ENCODE assay signal across 1 cellular context in genomic region chr18:58407263-58407648, GRCh38.
TF ChIP-seq lines count a peak whose summit lies in the region.

No MANE protein-coding gene starts in this region.

TF ChIP-seq in HepG2, 621 proteins besides CTCF, POLR2A, EP300 and RAD21 (continued from another document and continues in another):
- TF ChIP-seq HMGXB4 (CRISPR knock-in tag; IDR thresholded peaks at IDR 0.05; ENCODE audit: borderline replicate concordance in 1 of 2, low read depth in 1 of 2), result peak; percentile 6 to 35; a peak in 1 of 4 replicates
- TF ChIP-seq RBM22 (optimal IDR thresholded peaks at IDR 0.05; ENCODE audit: low read length), result peak; percentile 30
- TF ChIP-seq ZNF430 (CRISPR knock-in tag; IDR thresholded peaks at IDR 0.05), result no peak
- TF ChIP-seq ZNF768 (CRISPR knock-in tag; IDR thresholded peaks at IDR 0.05), result no peak
- no peak; the same call in 1 of the 2 replicates for TF ChIP-seq PHF20 (CRISPR knock-in tag; IDR thresholded peaks at IDR 0.05)
- TF ChIP-seq, protein P1, sequence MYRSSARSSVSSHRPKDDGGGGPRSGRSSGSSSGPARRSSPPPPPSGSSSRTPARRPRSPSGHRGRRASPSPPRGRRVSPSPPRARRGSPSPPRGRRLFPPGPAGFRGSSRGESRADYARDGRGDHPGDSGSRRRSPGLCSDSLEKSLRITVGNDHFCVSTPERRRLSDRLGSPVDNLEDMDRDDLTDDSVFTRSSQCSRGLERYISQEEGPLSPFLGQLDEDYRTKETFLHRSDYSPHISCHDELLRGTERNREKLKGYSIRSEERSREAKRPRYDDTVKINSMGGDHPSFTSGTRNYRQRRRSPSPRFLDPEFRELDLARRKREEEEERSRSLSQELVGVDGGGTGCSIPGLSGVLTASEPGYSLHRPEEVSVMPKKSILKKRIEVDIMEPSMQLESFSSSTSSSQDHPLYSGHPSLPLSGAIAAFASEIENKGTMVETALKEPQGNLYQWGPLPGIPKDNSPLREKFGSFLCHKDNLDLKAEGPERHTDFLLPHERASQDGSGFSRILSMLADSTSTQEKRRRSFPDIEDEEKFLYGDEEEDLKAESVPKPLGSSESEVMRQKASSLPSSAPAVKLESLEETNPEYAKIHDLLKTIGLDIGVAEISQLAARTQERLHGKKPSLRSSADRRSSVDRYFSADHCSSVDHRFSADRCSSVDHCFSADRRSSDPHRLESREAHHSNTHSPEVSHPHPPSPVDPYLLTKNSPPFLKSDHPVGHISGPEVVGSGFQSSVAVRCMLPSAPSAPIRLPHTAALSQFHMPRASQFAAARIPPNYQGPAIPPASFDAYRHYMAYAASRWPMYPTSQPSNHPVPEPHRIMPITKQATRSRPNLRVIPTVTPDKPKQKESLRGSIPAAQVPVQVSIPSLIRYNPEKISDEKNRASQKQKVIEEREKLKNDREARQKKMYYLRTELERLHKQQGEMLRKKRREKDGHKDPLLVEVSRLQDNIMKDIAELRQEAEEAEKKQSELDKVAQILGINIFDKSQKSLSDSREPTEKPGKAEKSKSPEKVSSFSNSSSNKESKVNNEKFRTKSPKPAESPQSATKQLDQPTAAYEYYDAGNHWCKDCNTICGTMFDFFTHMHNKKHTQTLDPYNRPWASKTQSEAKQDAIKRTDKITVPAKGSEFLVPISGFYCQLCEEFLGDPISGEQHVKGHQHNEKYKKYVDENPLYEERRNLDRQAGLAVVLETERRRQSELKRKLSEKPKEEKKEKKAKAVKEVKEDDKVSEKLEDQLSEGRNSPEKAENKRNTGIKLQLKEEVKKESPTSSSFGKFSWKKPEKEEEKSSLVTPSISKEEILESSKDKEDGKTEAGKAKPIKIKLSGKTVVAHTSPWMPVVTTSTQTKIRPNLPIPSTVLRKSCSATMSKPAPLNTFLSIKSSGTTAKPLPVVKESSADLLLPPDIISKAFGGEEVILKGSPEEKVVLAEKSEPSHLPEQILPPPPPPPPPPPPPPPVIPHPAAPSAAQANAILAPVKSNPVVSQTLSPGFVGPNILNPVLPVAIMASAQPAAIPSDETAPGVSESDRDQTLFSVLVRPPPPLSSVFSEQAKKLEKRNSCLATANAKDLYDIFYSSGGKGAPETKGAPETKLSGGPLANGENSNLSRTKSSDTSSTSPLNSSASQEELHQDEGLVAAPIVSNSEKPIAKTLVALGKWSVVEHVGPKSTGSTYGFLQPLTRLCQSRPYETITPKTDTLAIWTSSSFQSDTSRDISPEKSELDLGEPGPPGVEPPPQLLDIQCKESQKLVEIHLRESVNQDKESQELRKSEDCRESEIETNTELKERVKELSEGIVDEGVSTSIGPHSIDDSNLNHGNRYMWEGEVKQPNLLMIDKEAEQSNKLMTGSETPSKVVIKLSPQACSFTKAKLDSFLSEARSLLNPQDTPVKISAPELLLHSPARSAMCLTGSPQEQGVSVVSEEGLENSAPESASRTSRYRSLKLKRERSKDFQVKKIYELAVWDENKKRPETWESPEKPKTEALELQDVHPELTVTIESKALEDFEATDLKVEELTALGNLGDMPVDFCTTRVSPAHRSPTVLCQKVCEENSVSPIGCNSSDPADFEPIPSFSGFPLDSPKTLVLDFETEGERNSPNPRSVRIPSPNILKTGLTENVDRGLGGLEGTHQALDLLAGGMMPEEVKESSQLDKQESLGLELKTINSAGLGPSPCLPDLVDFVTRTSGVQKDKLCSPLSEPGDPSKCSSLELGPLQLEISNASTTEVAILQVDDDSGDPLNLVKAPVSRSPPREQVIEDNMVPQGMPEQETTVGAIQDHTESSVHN (CRISPR knock-in tag; IDR thresholded peaks at IDR 0.05), result no peak
- TF ChIP-seq ZNF431 (CRISPR knock-in tag; IDR thresholded peaks at IDR 0.05; ENCODE audit: borderline replicate concordance, low read depth), result no peak; the same call in 1 of the 2 replicates
- TF ChIP-seq, protein P2, sequence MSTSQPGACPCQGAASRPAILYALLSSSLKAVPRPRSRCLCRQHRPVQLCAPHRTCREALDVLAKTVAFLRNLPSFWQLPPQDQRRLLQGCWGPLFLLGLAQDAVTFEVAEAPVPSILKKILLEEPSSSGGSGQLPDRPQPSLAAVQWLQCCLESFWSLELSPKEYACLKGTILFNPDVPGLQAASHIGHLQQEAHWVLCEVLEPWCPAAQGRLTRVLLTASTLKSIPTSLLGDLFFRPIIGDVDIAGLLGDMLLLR (CRISPR knock-in tag; IDR thresholded peaks at IDR 0.05), result no peak
- 0 out of 2 replicates have a peak, but pooled peaks have one; percentile 13 for TF ChIP-seq SALL2 (CRISPR knock-in tag; IDR thresholded peaks at IDR 0.05)
- TF ChIP-seq, protein P3, sequence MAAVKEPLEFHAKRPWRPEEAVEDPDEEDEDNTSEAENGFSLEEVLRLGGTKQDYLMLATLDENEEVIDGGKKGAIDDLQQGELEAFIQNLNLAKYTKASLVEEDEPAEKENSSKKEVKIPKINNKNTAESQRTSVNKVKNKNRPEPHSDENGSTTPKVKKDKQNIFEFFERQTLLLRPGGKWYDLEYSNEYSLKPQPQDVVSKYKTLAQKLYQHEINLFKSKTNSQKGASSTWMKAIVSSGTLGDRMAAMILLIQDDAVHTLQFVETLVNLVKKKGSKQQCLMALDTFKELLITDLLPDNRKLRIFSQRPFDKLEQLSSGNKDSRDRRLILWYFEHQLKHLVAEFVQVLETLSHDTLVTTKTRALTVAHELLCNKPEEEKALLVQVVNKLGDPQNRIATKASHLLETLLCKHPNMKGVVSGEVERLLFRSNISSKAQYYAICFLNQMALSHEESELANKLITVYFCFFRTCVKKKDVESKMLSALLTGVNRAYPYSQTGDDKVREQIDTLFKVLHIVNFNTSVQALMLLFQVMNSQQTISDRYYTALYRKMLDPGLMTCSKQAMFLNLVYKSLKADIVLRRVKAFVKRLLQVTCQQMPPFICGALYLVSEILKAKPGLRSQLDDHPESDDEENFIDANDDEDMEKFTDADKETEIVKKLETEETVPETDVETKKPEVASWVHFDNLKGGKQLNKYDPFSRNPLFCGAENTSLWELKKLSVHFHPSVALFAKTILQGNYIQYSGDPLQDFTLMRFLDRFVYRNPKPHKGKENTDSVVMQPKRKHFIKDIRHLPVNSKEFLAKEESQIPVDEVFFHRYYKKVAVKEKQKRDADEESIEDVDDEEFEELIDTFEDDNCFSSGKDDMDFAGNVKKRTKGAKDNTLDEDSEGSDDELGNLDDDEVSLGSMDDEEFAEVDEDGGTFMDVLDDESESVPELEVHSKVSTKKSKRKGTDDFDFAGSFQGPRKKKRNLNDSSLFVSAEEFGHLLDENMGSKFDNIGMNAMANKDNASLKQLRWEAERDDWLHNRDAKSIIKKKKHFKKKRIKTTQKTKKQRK (IDR thresholded peaks at IDR 0.05; ENCODE audit: low read length), result no peak
- no peak for TF ChIP-seq ZNF878 (CRISPR knock-in tag; IDR thresholded peaks at IDR 0.05)
- TF ChIP-seq ZNF766 (CRISPR knock-in tag; IDR thresholded peaks at IDR 0.05; ENCODE audit: borderline replicate concordance), result 0 out of 2 replicates have a peak, but pooled peaks have one; percentile 21
- no peak for TF ChIP-seq SATB2 (CRISPR knock-in tag; IDR thresholded peaks at IDR 0.05)
- TF ChIP-seq TMF1 (CRISPR knock-in tag; IDR thresholded peaks at IDR 0.05; ENCODE audit: low read depth), result no peak
- no peak for TF ChIP-seq CC2D1A (CRISPR knock-in tag; IDR thresholded peaks at IDR 0.05)
- TF ChIP-seq ZEB1 (IDR thresholded peaks at IDR 0.05; ENCODE audit: insufficient replicate concordance, low read depth), result no peak
- peak; percentile 73 for TF ChIP-seq ZNF646 (CRISPR knock-in tag; IDR thresholded peaks at IDR 0.05)
- TF ChIP-seq ZBTB10 (CRISPR knock-in tag; IDR thresholded peaks at IDR 0.05; ENCODE audit: borderline replicate concordance), result 0 out of 2 replicates have a peak, but pooled peaks have one; percentile 4
- TF ChIP-seq RFXANK (CRISPR knock-in tag; IDR thresholded peaks at IDR 0.05), result 0 out of 2 replicates have a peak, but pooled peaks have one; percentile 5
- no peak for TF ChIP-seq ZFAT (CRISPR knock-in tag; conservative IDR thresholded peaks at IDR 0.05)
- no peak for TF ChIP-seq PHF5A (CRISPR knock-in tag; IDR thresholded peaks at IDR 0.05; ENCODE audit: low read depth, unreplicated experiment)
- peak; percentile 67 for TF ChIP-seq CREB1 (IDR thresholded peaks at IDR 0.05)
- TF ChIP-seq CREB1 (CRISPR knock-in tag; IDR thresholded peaks at IDR 0.05), result no peak
- TF ChIP-seq ZNF547 (CRISPR knock-in tag; IDR thresholded peaks at IDR 0.05), result no peak
- no peak for TF ChIP-seq ZNF383 (CRISPR knock-in tag; IDR thresholded peaks at IDR 0.05; ENCODE audit: borderline replicate concordance)
- TF ChIP-seq ZNF160 (CRISPR knock-in tag; IDR thresholded peaks at IDR 0.05), result no peak
- no peak for TF ChIP-seq SMARCC2 (IDR thresholded peaks at IDR 0.05)
- TF ChIP-seq ZNF496 (CRISPR knock-in tag; IDR thresholded peaks at IDR 0.05; ENCODE audit: insufficient replicate concordance), result no peak
